Comparison of ENCODE assay signal across 18 cellular contexts in the genomic region with DNA sequence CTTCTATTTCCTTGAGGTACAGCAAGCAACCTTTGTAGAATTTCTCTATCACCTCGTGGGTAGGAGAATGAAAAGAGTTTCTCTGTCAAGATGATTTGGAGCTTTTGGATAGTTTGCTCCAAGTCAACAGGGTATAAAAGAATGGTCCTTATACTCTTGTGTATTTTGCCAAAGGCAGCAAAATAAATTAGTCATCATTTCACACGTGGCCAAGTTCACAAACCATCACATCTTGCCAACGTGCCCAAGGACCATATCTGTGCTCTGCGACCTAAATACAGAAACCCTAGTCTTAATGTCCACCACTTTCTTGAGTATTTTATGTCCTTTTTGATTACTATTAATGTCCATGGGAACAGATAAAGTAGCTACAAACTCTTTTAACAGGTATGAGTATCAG.
DNase-seq lines count a peak whose midpoint lies in the region; ATAC-seq and TF ChIP-seq lines count a peak whose summit lies in the region.
"Had no signal": no experiment of that assay in that cellular context is flagged by ENCODE, and none has a peak within 500 bp of the region (broad histone marks: within the 10 kb centered on the region; RNA-seq: fewer than 3 reads in every experiment).

No MANE protein-coding gene starts in this region.

- no peak overlapping the region for H3K9ac ChIP-seq in mammary epithelial cell (ENCODE audit: insufficient read depth, low read length)

- BruUV-seq in mammary epithelial cell (replicated peaks; lab: Mats Ljungman, UMichigan) = no TSS peak

- H3K27me3 Mint-ChIP-seq in CD8-positive, alpha-beta memory T cell = peaks cover 0 to 5% of the 10 kb centered on the region in 2 donors
- H3K27me3 Mint-ChIP-seq: activated naive CD4-positive, alpha-beta T cell treated with anti-CD3 and anti-CD28 coated beads, Interleukin-2, amount 10 ng/mL, durations not matched to agents 7 days and 5 days had no signal

- no peak overlapping the region for H3K4me3 Mint-ChIP-seq in CD8-positive, alpha-beta memory T cell
- H3K4me3 Mint-ChIP-seq: activated naive CD4-positive, alpha-beta T cell treated with anti-CD3 and anti-CD28 coated beads, Interleukin-2, amount 10 ng/mL, durations not matched to agents 7 days and 5 days; activated T-cell treated with anti-CD3 and anti-CD28 coated beads, Interleukin-2, amount 50 U/mL, for 4 hours had no signal

- 20% methylated on average over 4 of the region's 4 CpGs for WGBS in mammary epithelial cell (ENCODE audit: low coverage, missing lambda C conversion rate)
- 36% methylated on average over 4 of the region's 4 CpGs for WGBS in right cardiac atrium

- intact Hi-C loops in mammary epithelial cell (cut with micrococcal nuclease) (no loop called here), Right ventricle myocardium inferior (cut with DNase I) (no loop called here), right cardiac atrium (cut with DNase I) (no loop called here), posterior vena cava (cut with DNase I) (no loop called here)

- H2AFZ ChIP-seq in mammary epithelial cell (ENCODE audit: low read depth, low read length) = no peak overlapping the region
- H2AFZ ChIP-seq in osteoblast (ENCODE audit: low read length) = no peak overlapping the region

- H3K79me2 ChIP-seq in mammary epithelial cell (ENCODE audit: insufficient read depth, low read length) = no peaks in the 10 kb centered on the region
- H3K79me2 ChIP-seq in osteoblast (ENCODE audit: insufficient read depth, low read length) = no peaks in the 10 kb centered on the region

- DNase-seq in EH (ENCODE audit: low read depth) (peak; percentile 38), NCI-H446 treated with DMSO at 0.1 percent for 48 hours (lab: John Stamatoyannopoulos, UW) (peak; percentile 28), mammary epithelial cell (peak; percentile 23), osteoblast (ENCODE audit: insufficient read length, low spot score, missing footprints) (no peak), Right ventricle myocardium inferior (ENCODE audit: missing footprints) (no peak), right cardiac atrium (no peak), posterior vena cava (ENCODE audit: low spot score) (no peak)
- DNase-seq in CD8-positive, alpha-beta memory T cell = no peak
- DNase-seq: activated naive CD4-positive, alpha-beta T cell treated with anti-CD3 and anti-CD28 coated beads, Interleukin-2, amount 10 ng/mL, durations not matched to agents 7 days and 5 days; activated T-cell treated with anti-CD3 and anti-CD28 coated beads, Interleukin-2, amount 50 U/mL, for 4 hours; cortex of kidney; GF-D8; GOT3; NCI-H1417 treated with DMSO at 0.1 percent for 48 hours; NCI-H2171 treated with DMSO at 0.1 percent for 48 hours; NCI-H748 treated with DMSO at 0.1 percent for 48 hours had no signal

- POLR2A ChIA-PET in CD8-positive, alpha-beta memory T cell (lab: Charles Lee) = no interaction called here

- CTCF ChIA-PET in mammary epithelial cell (lab: Charles Lee; ENCODE audit: low non-redundant PET) = no interaction called here
- CTCF ChIA-PET in CD8-positive, alpha-beta memory T cell (lab: Charles Lee) = no interaction called here

- dilution Hi-C loops in mammary epithelial cell (cut with HindIII; ENCODE audit: low sequenced_read_pairs) = no loop called here

- H3K27ac Mint-ChIP-seq in CD8-positive, alpha-beta memory T cell = no peak overlapping the region
- H3K27ac Mint-ChIP-seq: activated naive CD4-positive, alpha-beta T cell treated with anti-CD3 and anti-CD28 coated beads, Interleukin-2, amount 10 ng/mL, durations not matched to agents 7 days and 5 days had no signal

- H3K9me3 Mint-ChIP-seq in CD8-positive, alpha-beta memory T cell = no peaks in the 10 kb centered on the region
- H3K9me3 Mint-ChIP-seq: activated naive CD4-positive, alpha-beta T cell treated with anti-CD3 and anti-CD28 coated beads, Interleukin-2, amount 10 ng/mL, durations not matched to agents 7 days and 5 days; activated T-cell treated with anti-CD3 and anti-CD28 coated beads, Interleukin-2, amount 50 U/mL, for 4 hours had no signal

- H3K4me2 ChIP-seq in mammary epithelial cell (ENCODE audit: insufficient read depth, low read depth, low read length) (no peak overlapping the region), osteoblast (ENCODE audit: insufficient read depth, low read length) (peak overlapping the region; percentile 17)

- in situ Hi-C loops in mammary epithelial cell (cut with MboI; ENCODE audit: low sequenced_read_pairs in 2 of 2) = no loop called here

- H3K4me1 Mint-ChIP-seq in CD8-positive, alpha-beta memory T cell = no peaks in the 10 kb centered on the region
- H3K4me1 Mint-ChIP-seq: activated naive CD4-positive, alpha-beta T cell treated with anti-CD3 and anti-CD28 coated beads, Interleukin-2, amount 10 ng/mL, durations not matched to agents 7 days and 5 days had no signal

- H4K20me1 ChIP-seq in mammary epithelial cell (ENCODE audit: insufficient read depth, low read length) (no peaks in the 10 kb centered on the region), osteoblast (ENCODE audit: insufficient read depth, low read length) (no peaks in the 10 kb centered on the region)

- ATAC-seq in Right ventricle myocardium inferior (no peak), right cardiac atrium (no peak)
- ATAC-seq: activated T-cell treated with anti-CD3 and anti-CD28 coated beads, Interleukin-2, amount 50 U/mL, for 4 hours had no signal

- no peak overlapping the region for H3K4me3 ChIP-seq in mammary epithelial cell (replicated peaks in 1 of 3; ENCODE audit: insufficient read depth in 1 of 3, low read depth in 2 of 3, low read length in 3 of 3)
- no peak overlapping the region for H3K4me3 ChIP-seq in osteoblast (ENCODE audit: insufficient read depth, low read length)
- no peak overlapping the region for H3K4me3 ChIP-seq in right cardiac atrium (ENCODE audit: low read length)
- H3K4me3 ChIP-seq in CD8-positive, alpha-beta memory T cell (ENCODE audit: low read length) = no peak overlapping the region
- H3K4me3 ChIP-seq: right atrium auricular region, thoracic aorta had no signal

- no peaks in the 10 kb centered on the region for H3K36me3 ChIP-seq in mammary epithelial cell (ENCODE audit: insufficient read depth, low read length)
- H3K36me3 ChIP-seq in osteoblast (ENCODE audit: insufficient read depth, low read length) = no peaks in the 10 kb centered on the region
- no peaks in the 10 kb centered on the region for H3K36me3 ChIP-seq in CD8-positive, alpha-beta memory T cell (ENCODE audit: insufficient read depth, low read length)
- H3K36me3 ChIP-seq: right atrium auricular region, thoracic aorta had no signal

- H3K36me3 Mint-ChIP-seq in CD8-positive, alpha-beta memory T cell = peaks cover 0 to 2% (median 0%) of the 10 kb centered on the region in 3 donors
- H3K36me3 Mint-ChIP-seq: activated naive CD4-positive, alpha-beta T cell treated with anti-CD3 and anti-CD28 coated beads, Interleukin-2, amount 10 ng/mL, durations not matched to agents 7 days and 5 days had no signal

- H3K4me1 ChIP-seq in mammary epithelial cell (ENCODE audit: insufficient read depth, low read length) (no peaks in the 10 kb centered on the region), osteoblast (ENCODE audit: insufficient read depth, low read length) (peaks cover 54% of the 10 kb centered on the region), right cardiac atrium (ENCODE audit: control insufficient read depth, insufficient read depth, low read length) (peaks cover 2% of the 10 kb centered on the region)
- H3K4me1 ChIP-seq in CD8-positive, alpha-beta memory T cell (ENCODE audit: insufficient read depth, low read length) = no peaks in the 10 kb centered on the region

- no peak overlapping the region for H3K27ac ChIP-seq in mammary epithelial cell (ENCODE audit: insufficient read depth, low read depth, low read length)
- H3K27ac ChIP-seq in osteoblast (ENCODE audit: low read depth, low read length) = peak overlapping the region; percentile 95
- H3K27ac ChIP-seq in right cardiac atrium (ENCODE audit: low read length) = no peak overlapping the region
- no peak overlapping the region for H3K27ac ChIP-seq in CD8-positive, alpha-beta memory T cell (ENCODE audit: low read depth, low read length)
- H3K27ac ChIP-seq: thoracic aorta had no signal

- TF ChIP-seq CTCF in mammary epithelial cell (conservative IDR thresholded peaks at IDR 0.05 in 1 of 2, IDR thresholded peaks at IDR 0.05 in 1 of 2; ENCODE audit: extremely low read depth in 1 of 2, insufficient read depth in 1 of 2, low read depth in 1 of 2, low read length in 2 of 2) = no peak
- no peak for TF ChIP-seq CTCF in osteoblast (IDR thresholded peaks at IDR 0.05; ENCODE audit: extremely low read depth, low read depth, low read length)

- no peaks in the 10 kb centered on the region for H3K9me3 ChIP-seq in mammary epithelial cell (replicated peaks; ENCODE audit: insufficient read depth, low read length)
- H3K9me3 ChIP-seq in osteoblast (ENCODE audit: low read depth, low read length) = no peaks in the 10 kb centered on the region
- H3K9me3 ChIP-seq in right cardiac atrium (ENCODE audit: control insufficient read depth, low read length) = no peaks in the 10 kb centered on the region
- H3K9me3 ChIP-seq in CD8-positive, alpha-beta memory T cell (ENCODE audit: low read length) = no peaks in the 10 kb centered on the region
- H3K9me3 ChIP-seq: right atrium auricular region, thoracic aorta had no signal

- peaks cover 4% of the 10 kb centered on the region for H3K27me3 ChIP-seq in mammary epithelial cell (ENCODE audit: insufficient read depth, low read length)
- no peaks in the 10 kb centered on the region for H3K27me3 ChIP-seq in osteoblast (ENCODE audit: insufficient read depth, low read length)
- H3K27me3 ChIP-seq in right cardiac atrium (ENCODE audit: control insufficient read depth, insufficient read depth) = no peaks in the 10 kb centered on the region
- H3K27me3 ChIP-seq in CD8-positive, alpha-beta memory T cell (ENCODE audit: insufficient read depth, low read length, poor library complexity, severe bottlenecking) = no peaks in the 10 kb centered on the region
- H3K27me3 ChIP-seq: right atrium auricular region had no signal

Comparison
In these comparisons a context has a peak if more than half of its experiments do, and no peak if none do; other contexts are left out.
1. DNase-seq: peak in EH (single experiment), NCI-H446 treated with DMSO at 0.1 percent for 48 hours (single experiment) and mammary epithelial cell (single experiment); none in osteoblast (single experiment), Right ventricle myocardium inferior (single experiment), right cardiac atrium (0 of 3), posterior vena cava (single experiment) and CD8-positive, alpha-beta memory T cell (0 of 5).